ENCODE assay signal across 23 cellular contexts in genomic region chr2:44055229-44055628, GRCh38. TPM values are rescaled to one million over a fixed set of nuclear protein-coding genes. Genes with fewer than 3 reads are reported as not detected.
DNase-seq lines count a peak whose midpoint lies in the region; ATAC-seq, FAIRE-seq and TF ChIP-seq lines count a peak whose summit lies in the region.
"Had no signal": no experiment of that assay in that cellular context is flagged by ENCODE, and none has a peak within 500 bp of the region (broad histone marks: within the 10 kb centered on the region; RNA-seq: fewer than 3 reads in every experiment).

No MANE protein-coding gene starts in this region.

- H3K4me1 Mint-ChIP-seq in endodermal cell: peaks cover 9% of the 10 kb centered on the region
- H3K4me1 Mint-ChIP-seq: B cell had no signal

- TF ChIP-seq CTCF in A549 (IDR thresholded peaks at IDR 0.05): no peak
- TF ChIP-seq CTCF in endodermal cell (conservative IDR thresholded peaks at IDR 0.05): peak; percentile 29

- CTCF ChIA-PET in A549 (lab: Yijun Ruan, JAX): interaction anchor here (1.7 to 5.8 kb wide), 2 partner anchors 9 to 12 kb away, joined by 4 to 65 read pairs; no protein-coding TSS in a partner anchor

- H3K9me3 ChIP-seq in A549 (no peaks in the 10 kb centered on the region; the same call in 2 of the 3 replicates), endodermal cell (ENCODE audit: control insufficient read depth, low read length) (peaks cover 6% of the 10 kb centered on the region)
- H3K9me3 ChIP-seq: Caco-2, SJSA1 had no signal

- H3K27ac ChIP-seq in A549: no peak overlapping the region
- H3K27ac ChIP-seq in endodermal cell (ENCODE audit: low read depth, low read length): no peak overlapping the region
- H3K27ac ChIP-seq: C4-2B, SJSA1 had no signal

- no peak for FAIRE-seq in A549 (lab: Jason Lieb, UNC)

- WGBS in A549 (ENCODE audit: missing lambda C conversion rate): 19% methylated on average over 2 of the region's 2 CpGs
- WGBS in endodermal cell (ENCODE audit: insufficient coverage in 1 of 2, insufficient read length in 1 of 2), 2 experiments: 80% methylated on average over 2 of the region's 2 CpGs; no CpG with 5 or more reads in 1 of the 2 experiments

- no peak overlapping the region for H3K4me3 ChIP-seq in A549
- no peak overlapping the region for H3K4me3 ChIP-seq in endodermal cell (ENCODE audit: low read length)
- H3K4me3 ChIP-seq: SJSA1 had no signal

- no peak overlapping the region for H3K27ac Mint-ChIP-seq in endodermal cell
- H3K27ac Mint-ChIP-seq: B cell; CD8-positive, alpha-beta T cell had no signal

- no peak overlapping the region for H3K4me2 ChIP-seq in A549

- H3K27me3 ChIP-seq in endodermal cell (ENCODE audit: control insufficient read depth, insufficient read depth, low read length, poor library complexity, severe bottlenecking): no peaks in the 10 kb centered on the region
- H3K27me3 ChIP-seq: SJSA1 had no signal

- no peak for TF ChIP-seq EP300 in A549 (IDR thresholded peaks at IDR 0.05)

- H3K36me3 Mint-ChIP-seq in endodermal cell (ENCODE audit: low read depth): no peaks in the 10 kb centered on the region
- H3K36me3 Mint-ChIP-seq: CD8-positive, alpha-beta T cell had no signal

- ATAC-seq in A549 (peak; percentile 48 to 56; a peak in 3 of 6 replicates), HG03175 (IDR thresholded peaks at IDR 0.05; ENCODE audit: unreplicated experiment) (no peak), GM18505 (IDR thresholded peaks at IDR 0.05; ENCODE audit: unreplicated experiment) (no peak)
- ATAC-seq: CD8-positive, alpha-beta T cell had no signal

- H3K4me1 ChIP-seq in A549 (no peaks in the 10 kb centered on the region), endodermal cell (ENCODE audit: control insufficient read depth, insufficient read depth, low read length) (no peaks in the 10 kb centered on the region)
- H3K4me1 ChIP-seq: Caco-2, SJSA1 had no signal

- TF ChIP-seq POLR2A in A549 (IDR thresholded peaks at IDR 0.05; ENCODE audit: low read length): no peak
- TF ChIP-seq POLR2A in GM18505 (IDR thresholded peaks at IDR 0.05; ENCODE audit: borderline replicate concordance, extremely low read depth, insufficient read depth, insufficient read length): no peak

- H3K4me3 Mint-ChIP-seq in endodermal cell: no peak overlapping the region
- H3K4me3 Mint-ChIP-seq: B cell; CD8-positive, alpha-beta T cell had no signal

- peaks cover 48% of the 10 kb centered on the region for H3K27me3 Mint-ChIP-seq in endodermal cell (ENCODE audit: insufficient read depth)
- H3K27me3 Mint-ChIP-seq: B cell had no signal

- no peak for TF ChIP-seq RAD21 in A549 (conservative IDR thresholded peaks at IDR 0.05 in 1 of 2, IDR thresholded peaks at IDR 0.05 in 1 of 2)

- H3K36me3 ChIP-seq in endodermal cell (ENCODE audit: control insufficient read depth, insufficient read depth, low read length): no peaks in the 10 kb centered on the region
- H3K36me3 ChIP-seq: SJSA1 had no signal

- DNase-seq in A549 (ENCODE audit: low read depth in 1 of 2, low spot score in 1 of 2) (no peak), ELF-1 (ENCODE audit: low read depth, low spot score) (peak; percentile 14), SK-N-DZ (ENCODE audit: low spot score) (peak; percentile 73), endodermal cell (no peak), cerebellar nuclear complex (lab: John Stamatoyannopoulos, UW) (no peak)
- DNase-seq: Caco-2; CD8-positive, alpha-beta T cell; DMS153; IMR-90; KG1; NCI-H1048; NCI-H1694; NCI-H2029 treated with DMSO at 0.1 percent for 48 hours; NCI-H446 treated with DMSO at 0.1 percent for 48 hours; NCI-H526; NCI-H82; Right ventricle myocardium superior; RPMI8226 had no signal

- H3K9me3 Mint-ChIP-seq in endodermal cell: peaks cover 14% of the 10 kb centered on the region
- H3K9me3 Mint-ChIP-seq: CD8-positive, alpha-beta T cell had no signal

- H3K9ac ChIP-seq in endodermal cell (ENCODE audit: extremely low read depth, low read length, poor library complexity, severe bottlenecking): no peak overlapping the region

- POLR2A ChIA-PET in A549 (lab: Yijun Ruan, JAX): no interaction called here

TF ChIP-seq in A549, 52 proteins besides CTCF, POLR2A, EP300 and RAD21:
- TF ChIP-seq MYC (IDR thresholded peaks at IDR 0.05; ENCODE audit: borderline replicate concordance, low read length): no peak

RNA-seq across cellular contexts. Expression of gene LRPPRC, which starts 59.4 kb away (rescaled TPM):
- 185 and 269 TPM in 2 replicates for polyA plus RNA-seq in A549 (2011; rRNA removed)
- 35.9 and 37.1 TPM in 2 replicates for polyA plus RNA-seq in A549 (2012; cell fraction: cytosol; rRNA removed)
- 39.9 and 67.9 TPM in 2 replicates for polyA plus RNA-seq in A549 (2012; cell fraction: nucleus; rRNA removed)
- 80.8 to 95.9 TPM (median 84.6 TPM) in 3 replicates for polyA plus RNA-seq in A549 (2017; fragmentation: RNase III; extraction: RNeasy Plus Mini Kit Qiagen cat#74134 plus additional on column Dnase treatment)
- polyA minus RNA-seq in A549 (2011; rRNA and poly(A)+ RNA removed): 138 and 144 TPM in 2 replicates
- 121 and 123 TPM in 2 replicates for polyA plus RNA-seq in SK-N-DZ (2014; cell fraction: cytosol; rRNA removed)
- polyA plus RNA-seq in SK-N-DZ (2014; cell fraction: nucleus; rRNA removed): 89.4 and 125 TPM in 2 replicates
- total RNA-seq in endodermal cell: 100 to 1,000 TPM; 117 to 135 TPM
- polyA plus RNA-seq in endodermal cell (2013, experiment 1 of 2): 99.2 TPM
- polyA plus RNA-seq in endodermal cell (2013, experiment 2 of 2): 89.4 TPM

Comparison
In these comparisons a context has a peak if more than half of its experiments do, and no peak if none do; other contexts are left out.
1. ATAC-seq: peak in A549 (2 of 2); none in HG03175 (single experiment) and GM18505 (single experiment).
2. DNase-seq: peak in ELF-1 (single experiment) and SK-N-DZ (single experiment); none in A549 (0 of 2), endodermal cell (single experiment) and cerebellar nuclear complex (0 of 2).